8 cellular contexts compared by ENCODE assay signal in genomic region chr3:108090701-108091497, GRCh38. TPM values are rescaled to one million over a fixed set of nuclear protein-coding genes. Genes with fewer than 3 reads are reported as not detected.
DNase-seq lines count a peak whose midpoint lies in the region; ATAC-seq lines count a peak whose summit lies in the region.

Gene CD47, minus strand, starts transcription at chr3:108091031. Its CDS starts 123 bp downstream, at chr3:108090908.

- peak; percentile 58 for ATAC-seq in GM21390 (IDR thresholded peaks at IDR 0.05; ENCODE audit: unreplicated experiment)

- H3K4me3 ChIP-seq in HUES6 (ENCODE audit: low read depth, low read length) (peak within 1 kb of the TSS; percentile 91), NT2/D1 (ENCODE audit: insufficient read length, low read depth) (peak within 1 kb of the TSS; percentile 73), mesodermal cell (ENCODE audit: extremely low read depth, insufficient read depth, low read length, poor library complexity, severe bottlenecking) (peak within 1 kb of the TSS; percentile 77)

- H3K27ac ChIP-seq in HUES6 (ENCODE audit: low read depth, low read length) (no peak within 1 kb of the TSS), mesodermal cell (ENCODE audit: low read depth, low read length, severe bottlenecking) (peak within 1 kb of the TSS; percentile 45)

- H3K36me3 ChIP-seq in HUES6 (ENCODE audit: control insufficient read depth, insufficient read depth, low read length): no peaks in the 10 kb centered on the region
- no peaks in the 10 kb centered on the region for H3K36me3 ChIP-seq in NT2/D1 (ENCODE audit: insufficient read depth, insufficient read length, low read length)
- H3K36me3 ChIP-seq in mesodermal cell (ENCODE audit: control insufficient read depth, insufficient read depth, low read length): no peaks in the 10 kb centered on the region

- H3K27me3 ChIP-seq in HUES6 (ENCODE audit: control insufficient read depth, insufficient read depth, low read length) (peaks cover 36% of the 10 kb centered on the region), NT2/D1 (ENCODE audit: insufficient read depth, insufficient read length) (peaks cover 19% of the 10 kb centered on the region)

- WGBS in mesodermal cell (ENCODE audit: insufficient coverage in 2 of 2), 2 experiments: 1% methylated on average over 64 to 90 of the region's 106 CpGs

- DNase-seq in COR-L47 (lab: John Stamatoyannopoulos, UW): peak; percentile 96
- peak; percentile 58 for DNase-seq in NT2/D1 (ENCODE audit: low read depth, low spot score)
- DNase-seq in activated CD8-positive, alpha-beta memory T cell treated with anti-CD3 and anti-CD28 coated beads, Interleukin-2, amount 50 U/mL, for 4 hours: peak; percentile 97
- DNase-seq in stimulated activated CD8-positive, alpha-beta memory T cell treated with anti-CD3 and anti-CD28 coated beads, Interleukin-15, amount 100 ng/mL, for 24 hours (ENCODE audit: low read depth): peak; percentile 95

- in situ Hi-C loops in endometrial microvascular endothelial cells (cut with HindIII; ENCODE audit: inconsistent ontology term, low pct_unique_long_range_greater_than_20kb, low sequenced_read_pairs): no loop called here

- peak within 1 kb of the TSS; percentile 69 for H3K9ac ChIP-seq in HUES6 (ENCODE audit: low read length)
- peak within 1 kb of the TSS; percentile 85 for H3K9ac ChIP-seq in NT2/D1 (ENCODE audit: insufficient read length, low read depth)

- H3K9me3 ChIP-seq in HUES6 (ENCODE audit: control insufficient read depth, insufficient read depth, low read depth, low read length): 0 out of 2 replicates have a peak, but pooled peaks cover 6% of the 10 kb centered on the region
- H3K9me3 ChIP-seq in NT2/D1 (ENCODE audit: insufficient read depth, low read length): peaks cover 6% of the 10 kb centered on the region; the same call in 1 of the 2 replicates
- peaks cover 3% of the 10 kb centered on the region for H3K9me3 ChIP-seq in mesodermal cell (ENCODE audit: control insufficient read depth, low read length)

- H3K4me1 ChIP-seq in HUES6 (ENCODE audit: control insufficient read depth, insufficient read depth, low read length) (peaks cover 4% of the 10 kb centered on the region), NT2/D1 (ENCODE audit: insufficient read depth, insufficient read length) (no peaks in the 10 kb centered on the region), mesodermal cell (ENCODE audit: control insufficient read depth, insufficient read depth, low read length, poor library complexity, severe bottlenecking) (no peaks in the 10 kb centered on the region)

RNA-seq across cellular contexts. Expression of gene CD47, which starts in this region (rescaled TPM):
- total RNA-seq in endometrial microvascular endothelial cells (ENCODE audit: inconsistent ontology term): 74.9 TPM
- 29.2 TPM for polyA plus RNA-seq in mesodermal cell (2013, experiment 1 of 2)
- 27.1 TPM for polyA plus RNA-seq in mesodermal cell (2013, experiment 2 of 2)
